13 cellular contexts compared by ENCODE assay signal in the genomic region with DNA sequence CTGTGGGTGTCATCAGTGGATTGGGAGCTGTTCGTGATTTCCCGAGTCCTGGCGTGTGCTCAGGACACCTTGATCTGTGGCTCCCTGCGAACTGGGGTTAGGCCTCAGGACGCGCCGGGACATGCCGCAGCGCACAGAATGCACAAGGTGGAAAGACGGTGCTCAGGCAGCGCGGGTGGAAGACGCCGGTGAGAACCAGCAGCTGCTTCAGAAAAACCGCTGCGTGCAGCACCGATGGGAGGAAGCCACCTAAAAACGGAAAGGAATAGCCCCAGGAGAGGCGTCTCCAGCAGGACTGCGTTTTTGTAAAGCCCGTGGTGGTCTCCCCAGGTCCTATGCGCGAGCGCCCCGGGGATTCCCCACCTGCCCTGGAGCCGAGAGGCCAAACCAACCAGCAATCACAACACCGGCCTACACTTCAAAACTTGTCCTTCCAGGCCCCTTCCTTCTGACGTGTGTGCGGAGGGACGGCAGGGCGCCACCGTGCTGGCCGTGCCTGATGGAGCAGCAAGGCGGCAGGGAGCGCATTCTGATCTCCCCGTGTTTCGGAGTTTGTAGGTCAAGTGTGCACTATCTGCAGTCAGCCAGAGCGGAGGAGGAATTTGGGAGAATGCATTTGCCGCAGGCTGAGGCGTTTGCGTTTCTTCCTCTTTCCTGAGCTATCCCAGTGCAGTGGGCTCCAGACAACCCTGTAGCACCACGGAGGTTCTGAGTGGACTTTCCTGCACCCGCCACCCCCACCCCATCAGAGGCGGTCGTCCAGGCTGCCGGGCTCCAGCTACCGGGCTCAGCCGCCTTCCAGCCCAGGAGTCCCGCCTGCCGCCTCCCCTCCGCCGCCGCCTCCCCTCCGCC. TPM values are rescaled to one million over a fixed set of nuclear protein-coding genes. Genes with fewer than 3 reads are reported as not detected.
DNase-seq lines count a peak whose midpoint lies in the region; ATAC-seq and TF ChIP-seq lines count a peak whose summit lies in the region.
"Had no signal": no experiment of that assay in that cellular context is flagged by ENCODE, and none has a peak within 500 bp of the region (broad histone marks: within the 10 kb centered on the region; RNA-seq: fewer than 3 reads in every experiment).

No MANE protein-coding gene starts in this region.

- H3K27ac ChIP-seq in esophagus (ENCODE audit: low read depth in 2 of 2, low read length in 1 of 2): peak overlapping the region; percentile 56 to 81
- H3K27ac ChIP-seq: KMS-11 had no signal

- H3K9me3 Mint-ChIP-seq in activated naive CD8-positive, alpha-beta T cell treated with anti-CD3 and anti-CD28 coated beads, Interleukin-2, amount 10 ng/mL, durations not matched to agents 7 days and 5 days: no peaks in the 10 kb centered on the region
- H3K9me3 Mint-ChIP-seq in activated naive CD8-positive, alpha-beta T cell treated with anti-CD3 and anti-CD28 coated beads for 36 hours: peaks cover 1% of the 10 kb centered on the region
- H3K9me3 Mint-ChIP-seq: stimulated activated naive CD8-positive, alpha-beta T cell treated with anti-CD3 and anti-CD28 coated beads, Interleukin-15, Interleukin-2, amounts not matched to agents 100 ng/mL and 50 ng/mL, for 24 hours had no signal

- DNase-seq in activated naive CD8-positive, alpha-beta T cell treated with anti-CD3 and anti-CD28 coated beads, Interleukin-2, amount 10 ng/mL, durations not matched to agents 7 days and 5 days: peak; percentile 15
- DNase-seq in activated naive CD8-positive, alpha-beta T cell treated with anti-CD3 and anti-CD28 coated beads for 36 hours: no peak
- DNase-seq in mucosa of descending colon: no peak
- DNase-seq in ureter (ENCODE audit: low spot score): peak; percentile 62
- no peak for DNase-seq in DMS53 (lab: John Stamatoyannopoulos, UW)
- DNase-seq in GF-D8 (lab: John Stamatoyannopoulos, UW): no peak
- DNase-seq in NCI-H146 treated with DMSO at 0.1 percent for 48 hours (lab: John Stamatoyannopoulos, UW; ENCODE audit: unreplicated experiment): no peak
- DNase-seq: AML-193; effector CD4-positive, alpha-beta T cell had no signal

- H3K9me3 ChIP-seq in esophagus (ENCODE audit: control insufficient read depth in 2 of 2, insufficient read depth in 1 of 2, low read depth in 1 of 2, low read length in 1 of 2) (no peaks in the 10 kb centered on the region), mucosa of descending colon (no peaks in the 10 kb centered on the region)

- WGBS in esophagus, 2 donors: 65 to 66% methylated on average over 45 to 54 of the region's 54 CpGs

- no peaks in the 10 kb centered on the region for H3K4me1 Mint-ChIP-seq in activated naive CD8-positive, alpha-beta T cell treated with anti-CD3 and anti-CD28 coated beads, Interleukin-2, amount 10 ng/mL, durations not matched to agents 7 days and 5 days
- H3K4me1 Mint-ChIP-seq in activated naive CD8-positive, alpha-beta T cell treated with anti-CD3 and anti-CD28 coated beads for 36 hours: no peaks in the 10 kb centered on the region

- H3K36me3 Mint-ChIP-seq in activated naive CD8-positive, alpha-beta T cell treated with anti-CD3 and anti-CD28 coated beads, Interleukin-2, amount 10 ng/mL, durations not matched to agents 7 days and 5 days: no peaks in the 10 kb centered on the region
- H3K36me3 Mint-ChIP-seq in activated naive CD8-positive, alpha-beta T cell treated with anti-CD3 and anti-CD28 coated beads for 36 hours: peaks cover 12% of the 10 kb centered on the region

- H3K4me1 ChIP-seq in esophagus (ENCODE audit: control insufficient read depth in 2 of 2, insufficient read depth in 2 of 2, low read length in 1 of 2) (peaks cover 6 to 9% of the 10 kb centered on the region in 2 donors), mucosa of descending colon (ENCODE audit: low read depth) (no peaks in the 10 kb centered on the region)

- H3K27me3 ChIP-seq in esophagus (ENCODE audit: control insufficient read depth in 1 of 2, insufficient read depth in 2 of 2, low read length in 2 of 2): no peaks in the 10 kb centered on the region

- no peak for TF ChIP-seq CTCF in mucosa of descending colon (IDR thresholded peaks at IDR 0.05)

- POLR2A ChIA-PET in activated naive CD8-positive, alpha-beta T cell treated with anti-CD3 and anti-CD28 coated beads, Interleukin-2, amount 10 ng/mL, durations not matched to agents 7 days and 5 days (lab: Charles Lee): no interaction called here

- H3K27ac Mint-ChIP-seq in activated naive CD8-positive, alpha-beta T cell treated with anti-CD3 and anti-CD28 coated beads, Interleukin-2, amount 10 ng/mL, durations not matched to agents 7 days and 5 days: no peak overlapping the region
- H3K27ac Mint-ChIP-seq in activated naive CD8-positive, alpha-beta T cell treated with anti-CD3 and anti-CD28 coated beads for 36 hours: no peak overlapping the region
- H3K27ac Mint-ChIP-seq: stimulated activated naive CD8-positive, alpha-beta T cell treated with anti-CD3 and anti-CD28 coated beads, Interleukin-15, Interleukin-2, amounts not matched to agents 100 ng/mL and 50 ng/mL, for 24 hours had no signal

- intact Hi-C loops in mucosa of descending colon (cut with DNase I, micrococcal nuclease): no loop called here

- ATAC-seq in activated naive CD8-positive, alpha-beta T cell treated with anti-CD3 and anti-CD28 coated beads, Interleukin-2, amount 10 ng/mL, durations not matched to agents 7 days and 5 days (ENCODE audit: low read depth): no peak
- peak; percentile 41 for ATAC-seq in mucosa of descending colon

- H3K4me3 Mint-ChIP-seq in activated naive CD8-positive, alpha-beta T cell treated with anti-CD3 and anti-CD28 coated beads, Interleukin-2, amount 10 ng/mL, durations not matched to agents 7 days and 5 days: no peak overlapping the region
- H3K4me3 Mint-ChIP-seq in activated naive CD8-positive, alpha-beta T cell treated with anti-CD3 and anti-CD28 coated beads for 36 hours: no peak overlapping the region
- H3K4me3 Mint-ChIP-seq: stimulated activated naive CD8-positive, alpha-beta T cell treated with anti-CD3 and anti-CD28 coated beads, Interleukin-15, Interleukin-2, amounts not matched to agents 100 ng/mL and 50 ng/mL, for 24 hours had no signal

- H3K4me3 ChIP-seq in esophagus (ENCODE audit: low read depth in 1 of 2, low read length in 2 of 2) (peak overlapping the region; percentile 8 to 20), mucosa of descending colon (no peak overlapping the region)

- no peaks in the 10 kb centered on the region for H3K27me3 Mint-ChIP-seq in activated naive CD8-positive, alpha-beta T cell treated with anti-CD3 and anti-CD28 coated beads, Interleukin-2, amount 10 ng/mL, durations not matched to agents 7 days and 5 days
- no peaks in the 10 kb centered on the region for H3K27me3 Mint-ChIP-seq in activated naive CD8-positive, alpha-beta T cell treated with anti-CD3 and anti-CD28 coated beads for 36 hours
- H3K27me3 Mint-ChIP-seq: stimulated activated naive CD8-positive, alpha-beta T cell treated with anti-CD3 and anti-CD28 coated beads, Interleukin-15, Interleukin-2, amounts not matched to agents 100 ng/mL and 50 ng/mL, for 24 hours had no signal

- H3K36me3 ChIP-seq in esophagus (ENCODE audit: control insufficient read depth in 2 of 2, insufficient read depth in 2 of 2, low read length in 1 of 2): no peaks in the 10 kb centered on the region
- H3K36me3 ChIP-seq in mucosa of descending colon (ENCODE audit: low read depth): no peaks in the 10 kb centered on the region

RNA-seq across cellular contexts. Expression of a gene that starts 32.2 kb away (rescaled TPM):
- under 1 TPM; 0.53 to 0.60 TPM for total RNA-seq in activated naive CD8-positive, alpha-beta T cell treated with anti-CD3 and anti-CD28 coated beads, Interleukin-2, amount 10 ng/mL, durations not matched to agents 7 days and 5 days
- total RNA-seq in activated naive CD8-positive, alpha-beta T cell treated with anti-CD3 and anti-CD28 coated beads for 36 hours: under 1 TPM in 1 of 2 experiments, not detected in 1; 0.20 TPM
- polyA plus RNA-seq in esophagus: under 1 TPM; 0.06 to 0.28 TPM
- not detected for total RNA-seq in mucosa of descending colon
- 0.21 TPM for total RNA-seq in ureter
- total RNA-seq: renal cortical epithelial cell had no signal

RNA-seq across cellular contexts. Expression of a gene that starts 43.0 kb away (rescaled TPM):
- 1 to 10 TPM; 5.4 to 6.6 TPM for total RNA-seq in activated naive CD8-positive, alpha-beta T cell treated with anti-CD3 and anti-CD28 coated beads, Interleukin-2, amount 10 ng/mL, durations not matched to agents 7 days and 5 days
- total RNA-seq in activated naive CD8-positive, alpha-beta T cell treated with anti-CD3 and anti-CD28 coated beads for 36 hours: 10 to 100 TPM; 24.3 TPM
- under 1 TPM; 0.54 to 0.73 TPM for polyA plus RNA-seq in esophagus
- total RNA-seq in mucosa of descending colon: under 1 TPM in 2 of 3 donors, not detected in 1; 0.13 to 0.70 TPM
- 0.57 TPM for total RNA-seq in ureter

Comparison
In these comparisons a context has a peak if more than half of its experiments do, and no peak if none do; other contexts are left out.
1. DNase-seq: peak in activated naive CD8-positive, alpha-beta T cell treated with anti-CD3 and anti-CD28 coated beads, Interleukin-2, amount 10 ng/mL, durations not matched to agents 7 days and 5 days (single experiment) and ureter (single experiment); none in activated naive CD8-positive, alpha-beta T cell treated with anti-CD3 and anti-CD28 coated beads for 36 hours (single experiment), mucosa of descending colon (0 of 3), DMS53 (single experiment), GF-D8 (single experiment) and NCI-H146 treated with DMSO at 0.1 percent for 48 hours (single experiment).